13 cellular contexts compared by ENCODE assay signal in genomic region chr11:90113541-90113940, GRCh38. TPM values are rescaled to one million over a fixed set of nuclear protein-coding genes. Genes with fewer than 3 reads are reported as not detected.
DNase-seq lines count a peak whose midpoint lies in the region; ATAC-seq and TF ChIP-seq lines count a peak whose summit lies in the region.
"Had no signal": no experiment of that assay in that cellular context is flagged by ENCODE, and none has a peak within 500 bp of the region (broad histone marks: within the 10 kb centered on the region; RNA-seq: fewer than 3 reads in every experiment).

No MANE protein-coding gene starts in this region.

- DNase-seq in BE2C (no peak), HCEC 1CT (peak; percentile 1), SW480 (ENCODE audit: low spot score) (peak; percentile 17), kidney epithelial cell (ENCODE audit: low read depth) (no peak), SIG-M5 treated with dmso at 0.1 percent for 504 hours (lab: John Stamatoyannopoulos, UW; ENCODE audit: unreplicated experiment) (no peak), NCI-H1092 treated with DMSO at 0.1 percent for 48 hours (lab: John Stamatoyannopoulos, UW) (no peak)
- DNase-seq in activated CD4-positive, alpha-beta T cell treated with anti-CD3 and anti-CD28 coated beads for 1 hour, result no peak
- DNase-seq: activated naive CD8-positive, alpha-beta T cell treated with anti-CD3 and anti-CD28 coated beads, Interleukin-2, amount 10 ng/mL, durations not matched to agents 7 days and 5 days; stimulated activated naive CD4-positive, alpha-beta T cell treated with Interleukin-2 at 50 U/mL for 16 hours had no signal

- ATAC-seq in HG03025 (IDR thresholded peaks at IDR 0.05; ENCODE audit: low FRiP score, unreplicated experiment), result no peak

- peak; percentile 41; the same call in 1 of the 2 replicates for TF ChIP-seq CTCF in BE2C (IDR thresholded peaks at IDR 0.05; ENCODE audit: low read depth, low read length)
- peak; percentile 16 for TF ChIP-seq CTCF in kidney epithelial cell (IDR thresholded peaks at IDR 0.05; ENCODE audit: insufficient read depth, low read length, poor library complexity, severe bottlenecking)

- H3K4me3 ChIP-seq in BE2C (ENCODE audit: low read depth, low read length) (no peak overlapping the region), kidney epithelial cell (ENCODE audit: low read depth, low read length) (no peak overlapping the region)
- H3K4me3 ChIP-seq: HAP-1 had no signal

- H3K27me3 ChIP-seq in BE2C (no peaks in the 10 kb centered on the region), kidney epithelial cell (ENCODE audit: control insufficient read depth, insufficient read depth, low read length) (no peaks in the 10 kb centered on the region)

- no peaks in the 10 kb centered on the region for H3K36me3 ChIP-seq in BE2C
- H3K36me3 ChIP-seq in kidney epithelial cell (ENCODE audit: control insufficient read depth, insufficient read depth, low read length), result no peaks in the 10 kb centered on the region
- H3K36me3 ChIP-seq: HAP-1 had no signal

- H3K4me1 ChIP-seq in BE2C, result no peaks in the 10 kb centered on the region
- H3K4me1 ChIP-seq: HAP-1 had no signal

- H3K9me3 ChIP-seq in BE2C, result no peaks in the 10 kb centered on the region
- H3K9me3 ChIP-seq: HAP-1 had no signal

RNA-seq across cellular contexts. Expression of gene NAALAD2, which starts 20.9 kb away (rescaled TPM):
- polyA plus RNA-seq in BE2C (2012; ENCODE audit: insufficient read depth, insufficient read length, low read depth), result 7.5 TPM
- 0.27 and 0.88 TPM in 2 replicates for total RNA-seq in kidney epithelial cell
- total RNA-seq: activated naive CD8-positive, alpha-beta T cell treated with anti-CD3 and anti-CD28 coated beads, Interleukin-2, amount 10 ng/mL, durations not matched to agents 7 days and 5 days had no signal
- polyA plus RNA-seq: IgD-negative memory B cell had no signal

RNA-seq across cellular contexts. Expression of gene UBTFL1, which starts 27.8 kb away (rescaled TPM):
- not detected for polyA plus RNA-seq in BE2C (2012; ENCODE audit: insufficient read depth, insufficient read length, low read depth)
- not detected in 2 replicates for total RNA-seq in kidney epithelial cell
- total RNA-seq: activated naive CD8-positive, alpha-beta T cell treated with anti-CD3 and anti-CD28 coated beads, Interleukin-2, amount 10 ng/mL, durations not matched to agents 7 days and 5 days; pulmonary artery endothelial cell had no signal
- polyA plus RNA-seq: IgD-negative memory B cell had no signal

Comparison
In these comparisons a context has a peak if more than half of its experiments do, and no peak if none do; other contexts are left out.
1. DNase-seq: peak in HCEC 1CT (single experiment) and SW480 (single experiment); none in BE2C (single experiment), kidney epithelial cell (single experiment), SIG-M5 treated with dmso at 0.1 percent for 504 hours (single experiment), activated CD4-positive, alpha-beta T cell treated with anti-CD3 and anti-CD28 coated beads for 1 hour (single experiment) and NCI-H1092 treated with DMSO at 0.1 percent for 48 hours (single experiment).